Comparison of ENCODE assay signal across 1 cellular context in genomic region chr19:7699003-7699402, GRCh38.
TF ChIP-seq lines count a peak whose summit lies in the region.

No MANE protein-coding gene starts in this region.

TF ChIP-seq in H1, 55 proteins besides CTCF, POLR2A, EP300 and RAD21:
- TF ChIP-seq EZH2 (IDR thresholded peaks at IDR 0.05; ENCODE audit: low read depth, low read length, severe bottlenecking), result no peak
- no peak for TF ChIP-seq GTF2F1 (IDR thresholded peaks at IDR 0.05; ENCODE audit: borderline replicate concordance, low read depth, low read length)
- TF ChIP-seq KDM5A (IDR thresholded peaks at IDR 0.05; ENCODE audit: low read length), result no peak
- no peak for TF ChIP-seq KDM4A (IDR thresholded peaks at IDR 0.05; ENCODE audit: low read depth, low read length, severe bottlenecking)
- TF ChIP-seq SIN3A (conservative IDR thresholded peaks at IDR 0.05 in 1 of 2, IDR thresholded peaks at IDR 0.05 in 1 of 2; ENCODE audit: low read depth in 1 of 2, low read length in 2 of 2), result no peak
- TF ChIP-seq KDM1A (IDR thresholded peaks at IDR 0.05; ENCODE audit: borderline replicate concordance, low read length), result no peak
- no peak for TF ChIP-seq SUZ12 (IDR thresholded peaks at IDR 0.05; ENCODE audit: low read length)
